ENCODE assay signal across 7 cellular contexts in the genomic region with DNA sequence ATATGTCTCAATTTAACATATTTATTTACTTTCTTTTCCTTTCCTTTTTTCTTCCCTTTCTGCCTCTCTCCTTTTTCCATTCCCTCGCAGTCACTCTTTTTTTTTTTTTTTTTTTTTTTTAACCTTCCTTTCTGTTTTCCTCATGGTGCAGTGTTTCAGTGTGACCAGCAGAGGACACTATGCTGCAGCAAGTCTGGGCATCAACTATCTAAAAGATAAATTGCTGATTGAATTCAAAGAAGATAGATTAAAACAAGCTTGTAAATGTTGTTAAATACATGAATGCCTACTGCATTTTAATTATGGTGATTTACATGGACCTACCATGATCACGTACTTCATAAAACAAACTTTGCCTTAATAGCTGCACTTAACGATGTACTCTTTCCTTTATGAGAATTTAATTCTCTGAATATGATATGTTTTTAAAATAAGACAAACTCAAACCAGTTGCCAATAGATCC.
DNase-seq lines count a peak whose midpoint lies in the region; ATAC-seq, FAIRE-seq and TF ChIP-seq lines count a peak whose summit lies in the region.

No MANE protein-coding gene starts in this region.

- TF ChIP-seq POLR2A in Peyer's patch (IDR thresholded peaks at IDR 0.05), result no peak
- no peak for TF ChIP-seq POLR2A in body of pancreas (IDR thresholded peaks at IDR 0.05)

- no peak for FAIRE-seq in keratinocyte (lab: Jason Lieb, UNC)

- H3K9me3 ChIP-seq in Peyer's patch (no peaks in the 10 kb centered on the region), body of pancreas (no peaks in the 10 kb centered on the region), keratinocyte (ENCODE audit: control insufficient read depth, low read depth, low read length) (no peaks in the 10 kb centered on the region)

- no peaks in the 10 kb centered on the region for H3K9me1 ChIP-seq in keratinocyte (ENCODE audit: control insufficient read depth, extremely low read depth, insufficient read depth, low read length)

- H3K27me3 ChIP-seq in Peyer's patch, result no peaks in the 10 kb centered on the region
- no peaks in the 10 kb centered on the region for H3K27me3 ChIP-seq in body of pancreas
- H3K27me3 ChIP-seq in keratinocyte (ENCODE audit: control insufficient read depth, extremely low read depth, insufficient read depth, low read length), result no peaks in the 10 kb centered on the region

- H3K27ac ChIP-seq in Peyer's patch (no peak overlapping the region), body of pancreas (no peak overlapping the region), keratinocyte (ENCODE audit: control insufficient read depth, insufficient read depth, low read length) (no peak overlapping the region)

- dilution Hi-C loops in keratinocyte (cut with MboI; ENCODE audit: extremely low pct_ligation_motif_present, low sequenced_read_pairs), result no loop called here

- H4K20me1 ChIP-seq in keratinocyte (ENCODE audit: control insufficient read depth, extremely low read depth, insufficient read depth, low read length), result no peaks in the 10 kb centered on the region

- no peak overlapping the region for H2AFZ ChIP-seq in keratinocyte (ENCODE audit: control insufficient read depth, low read length)

- no peaks in the 10 kb centered on the region for H3K79me2 ChIP-seq in keratinocyte (ENCODE audit: control insufficient read depth, insufficient read depth, low read length)

- ATAC-seq in HG02642 (IDR thresholded peaks at IDR 0.05; ENCODE audit: poor library complexity, unreplicated experiment) (peak; percentile 55), body of pancreas (no peak), HG03280 (IDR thresholded peaks at IDR 0.05; ENCODE audit: unreplicated experiment) (no peak)

- H3K4me1 ChIP-seq in Peyer's patch, result peaks cover 0 to 10% (median 0%) of the 10 kb centered on the region in 4 donors
- no peaks in the 10 kb centered on the region for H3K4me1 ChIP-seq in body of pancreas
- peaks cover 7% of the 10 kb centered on the region for H3K4me1 ChIP-seq in keratinocyte (ENCODE audit: control insufficient read depth, extremely low read depth, insufficient read depth, low read length)

- H3K4me3 ChIP-seq in Peyer's patch (no peak overlapping the region), body of pancreas (no peak overlapping the region), keratinocyte (ENCODE audit: control insufficient read depth in 2 of 3, extremely low read depth in 1 of 3, insufficient read depth in 2 of 3, low read depth in 1 of 3, low read length in 3 of 3) (no peak overlapping the region)

- DNase-seq in ELR (ENCODE audit: low read depth) (peak; percentile 73), Peyer's patch (no peak), body of pancreas (peak in 3 of 4 donors; percentile 35 to 43 (median 35)), keratinocyte (ENCODE audit: low read depth, low spot score) (no peak)
- DNase-seq in stimulated activated naive CD4-positive, alpha-beta T cell (lab: John Stamatoyannopoulos, UW), result peak in 4 of 6 experiments; percentile 1 to 46 (median 20)

- intact Hi-C loops in body of pancreas (cut with DNase I), result loop anchor here (10.0 kb wide), 1 partner anchor 552 kb away; no protein-coding TSS in a partner anchor

- 21 to 26% methylated on average over 3 of the region's 3 CpGs for WGBS in body of pancreas, 2 donors

- no peak overlapping the region for H3K9ac ChIP-seq in keratinocyte (ENCODE audit: control insufficient read depth, extremely low read depth, insufficient read depth, low read length)

- no peak overlapping the region for H3K4me2 ChIP-seq in keratinocyte (ENCODE audit: control insufficient read depth, extremely low read depth, insufficient read depth, low read depth, low read length)

- TF ChIP-seq CTCF in Peyer's patch (IDR thresholded peaks at IDR 0.05) (peak; percentile 54 to 87 (median 82)), body of pancreas (IDR thresholded peaks at IDR 0.05) (peak; percentile 58 to 98 (median 81)), keratinocyte (optimal IDR thresholded peaks at IDR 0.05 in 1 of 3, IDR thresholded peaks at IDR 0.05 in 1 of 3, conservative IDR thresholded peaks at IDR 0.05 in 1 of 3; ENCODE audit: extremely low read depth in 1 of 3, insufficient read depth in 2 of 3, low read length in 3 of 3) (peak; percentile 59 to 85 (median 85))

- H3K36me3 ChIP-seq in Peyer's patch (no peaks in the 10 kb centered on the region), body of pancreas (replicated peaks in 1 of 2; ENCODE audit: insufficient read depth in 1 of 2, low read depth in 2 of 2) (no peaks in the 10 kb centered on the region), keratinocyte (ENCODE audit: control insufficient read depth in 2 of 2, extremely low read depth in 1 of 2, insufficient read depth in 2 of 2, low read length in 2 of 2) (no peaks in the 10 kb centered on the region)

Comparison
In these comparisons a context has a peak if more than half of its experiments do, and no peak if none do; other contexts are left out.
1. DNase-seq: peak in ELR (single experiment), body of pancreas (3 of 4) and stimulated activated naive CD4-positive, alpha-beta T cell (4 of 6); none in Peyer's patch (0 of 3) and keratinocyte (single experiment).
2. Peak in every context shown above with its lines, with median percentiles within 50 percentile points of each other: CTCF ChIP-seq.